Comparison of ENCODE assay signal across 8 cellular contexts in genomic region chr16:71847096-71847495, GRCh38. TPM values are rescaled to one million over a fixed set of nuclear protein-coding genes. Genes with fewer than 3 reads are reported as not detected.
DNase-seq lines count a peak whose midpoint lies in the region; ATAC-seq and TF ChIP-seq lines count a peak whose summit lies in the region.

No MANE protein-coding gene starts in this region.

- TF ChIP-seq CTCF in AG10803 (conservative IDR thresholded peaks at IDR 0.05; ENCODE audit: low read length) (no peak), cardiac fibroblast (IDR thresholded peaks at IDR 0.05; ENCODE audit: low read depth, low read length) (no peak)

- H3K4me3 ChIP-seq in AG10803 (ENCODE audit: low read length) (peak overlapping the region; percentile 94), cardiac fibroblast (replicated peaks in 1 of 2; ENCODE audit: low read depth in 2 of 2, low read length in 2 of 2) (peak overlapping the region; percentile 98 to 100)
- H3K4me3 ChIP-seq in Jurkat, Clone E6-1 (ENCODE audit: low read length) = peak overlapping the region; percentile 95

- H3K36me3 Mint-ChIP-seq in naive B cell = peaks cover 10 to 29% of the 10 kb centered on the region in 2 donors

- H3K4me3 Mint-ChIP-seq in naive B cell = peak overlapping the region; percentile 93 to 99 (median 98)

- peaks cover 49 to 59% (median 52%) of the 10 kb centered on the region in 3 donors for H3K4me1 Mint-ChIP-seq in naive B cell

- peak overlapping the region; percentile 72 to 100 (median 99) for H3K27ac Mint-ChIP-seq in naive B cell

- no peaks in the 10 kb centered on the region for H3K27me3 Mint-ChIP-seq in naive B cell

- H3K9me3 Mint-ChIP-seq in naive B cell = no peaks in the 10 kb centered on the region

- no peak for DNase-seq in AG10803 (ENCODE audit: low read depth)
- no peak for DNase-seq in Jurkat, Clone E6-1 (ENCODE audit: low read depth, low spot score)
- no peak for DNase-seq in cardiac fibroblast (ENCODE audit: low read depth in 2 of 2)
- no peak for DNase-seq in naive B cell
- no peak for DNase-seq in LoVo (ENCODE audit: low spot score)
- no peak for DNase-seq in effector CD8-positive, alpha-beta T cell (lab: John Stamatoyannopoulos, UW)
- DNase-seq in NOMO-1 (lab: John Stamatoyannopoulos, UW; ENCODE audit: unreplicated experiment in 2 of 2) = no peak

- ATAC-seq in naive B cell (ENCODE audit: low read depth in 2 of 2) (no peak), HG03196 (IDR thresholded peaks at IDR 0.05; ENCODE audit: unreplicated experiment) (no peak)

RNA-seq across cellular contexts. Expression of gene ATXN1L, which starts 1.3 kb away (rescaled TPM):
- polyA plus RNA-seq in Jurkat, Clone E6-1 (2012; ENCODE audit: insufficient read depth, insufficient read length) = 15.4 TPM
- polyA plus RNA-seq in naive B cell (ENCODE audit: low read depth in 6 of 6) = 10 to 100 TPM in 3 of 6 donors, 1 to 10 TPM in 3; 7.2 to 44.9 (median 10.2) TPM

RNA-seq across cellular contexts. Expression of gene ZNF821, which starts 36.9 kb away (rescaled TPM):
- 3.2 TPM for polyA plus RNA-seq in Jurkat, Clone E6-1 (2012; ENCODE audit: insufficient read depth, insufficient read length)
- 10 to 100 TPM; 19.0 to 34.4 (median 26.9) TPM for polyA plus RNA-seq in naive B cell (ENCODE audit: low read depth in 6 of 6)

RNA-seq across cellular contexts. Expression of gene AP1G1, which starts 38.5 kb away (rescaled TPM):
- polyA plus RNA-seq in Jurkat, Clone E6-1 (2012; ENCODE audit: insufficient read depth, insufficient read length) = 36.3 TPM
- polyA plus RNA-seq in naive B cell (ENCODE audit: low read depth in 6 of 6) = 10 to 100 TPM in 4 of 6 donors, 1 to 10 TPM in 2; 5.6 to 17.6 (median 14.8) TPM

RNA-seq across cellular contexts. Expression of gene IST1, which starts 48.2 kb away (rescaled TPM):
- polyA plus RNA-seq in Jurkat, Clone E6-1 (2012; ENCODE audit: insufficient read depth, insufficient read length) = 146 TPM
- 100 to 1,000 TPM; 138 to 178 (median 155) TPM for polyA plus RNA-seq in naive B cell (ENCODE audit: low read depth in 6 of 6)
